Comparison of ENCODE assay signal across 1 cellular context in genomic region chr10:124168991-124169826, GRCh38.
TF ChIP-seq lines count a peak whose summit lies in the region.

No MANE protein-coding gene starts in this region.

TF ChIP-seq in GM23338, 12 proteins besides CTCF, POLR2A, EP300 and RAD21 (continued from another document):
- TF ChIP-seq ZNF462 (CRISPR knock-in tag; IDR thresholded peaks at IDR 0.05) = no peak
- no peak for TF ChIP-seq EZH2 (IDR thresholded peaks at IDR 0.05; ENCODE audit: low read depth, unreplicated experiment)
